In the genomic region with DNA sequence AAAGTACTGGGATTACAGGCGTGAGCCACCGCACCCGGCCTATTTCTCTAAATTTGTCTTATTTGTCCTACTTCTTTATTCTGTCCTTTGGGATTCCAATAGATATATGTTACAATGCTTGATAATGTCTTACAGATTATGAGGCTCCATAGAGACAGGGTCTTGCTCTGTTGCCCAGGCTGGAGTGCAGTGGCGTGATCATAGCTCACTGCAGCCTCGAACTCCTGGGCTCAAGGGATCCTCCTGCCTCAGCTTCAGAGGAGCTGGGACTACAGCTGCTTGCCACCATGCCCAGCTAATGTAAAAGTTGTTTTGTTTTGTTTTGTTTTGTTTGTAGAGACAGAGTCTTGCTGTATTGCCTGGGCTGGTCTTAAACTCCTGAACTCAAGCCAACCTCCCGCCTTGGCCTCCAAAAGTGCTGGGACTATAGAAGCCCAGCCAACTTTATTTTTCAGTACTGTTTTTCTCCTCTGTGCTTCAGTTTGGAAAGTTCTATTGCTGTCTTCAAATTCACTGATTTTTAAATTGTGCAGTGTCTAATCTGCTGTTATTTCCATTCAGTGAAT, we compare ENCODE assay signal across 21 cellular contexts.
"Had no signal": no experiment of that assay in that cellular context is flagged by ENCODE, and none has a peak within 500 bp of the region (broad histone marks: within the 10 kb centered on the region; RNA-seq: fewer than 3 reads in every experiment).

No MANE protein-coding gene starts in this region.

- H3K9me3 Mint-ChIP-seq: activated CD4-positive, alpha-beta memory T cell treated with anti-CD3 and anti-CD28 coated beads, Interleukin-2, amount 10 ng/mL, durations not matched to agents 7 days and 5 days; activated naive CD4-positive, alpha-beta T cell treated with anti-CD3 and anti-CD28 coated beads, Interleukin-2, amount 50 U/mL, for 72 hours; brain had no signal

- H3K27ac Mint-ChIP-seq: activated CD4-positive, alpha-beta memory T cell treated with anti-CD3 and anti-CD28 coated beads, Interleukin-2, amount 10 ng/mL, durations not matched to agents 7 days and 5 days; activated CD4-positive, alpha-beta T cell treated with anti-CD3 and anti-CD28 coated beads for 36 hours; activated naive CD4-positive, alpha-beta T cell treated with anti-CD3 and anti-CD28 coated beads, Interleukin-2, amount 50 U/mL, for 72 hours had no signal

- DNase-seq: activated CD4-positive, alpha-beta memory T cell treated with anti-CD3 and anti-CD28 coated beads, Interleukin-2, amount 10 ng/mL, durations not matched to agents 7 days and 5 days; activated CD4-positive, alpha-beta T cell treated with anti-CD3 and anti-CD28 coated beads for 36 hours; activated CD4-positive, alpha-beta T cell treated with anti-CD3 and anti-CD28 coated beads, Interleukin-2, amount 50 U/mL, for 1 hour; amygdala; Karpas-422; MM.1S; NCI-H1105 treated with DMSO at 0.1 percent for 48 hours; NCI-H1436 treated with DMSO at 0.1 percent for 48 hours; NCI-H187; NCI-H2081; NCI-H510A treated with DMSO at 0.1 percent for 48 hours; NCI-H69; NK-92 treated with Interleukin-12 subunit alpha and Interleukin-12 subunit beta, amount 100 ng/mL, for 24 hours; PC-9; SJCRH30; SK-N-SH; T-helper 1 cell had no signal

- FAIRE-seq: astrocyte had no signal

- H3K9ac ChIP-seq: SK-N-SH had no signal

- H3K36me3 Mint-ChIP-seq: activated naive CD4-positive, alpha-beta T cell treated with anti-CD3 and anti-CD28 coated beads, Interleukin-2, amount 50 U/mL, for 72 hours had no signal

- H3K4me2 ChIP-seq: PC-9, SK-N-SH had no signal

- H3K36me3 ChIP-seq: SJCRH30 had no signal

- H2AFZ ChIP-seq: PC-9 had no signal

- H3K27me3 Mint-ChIP-seq: activated CD4-positive, alpha-beta memory T cell treated with anti-CD3 and anti-CD28 coated beads, Interleukin-2, amount 10 ng/mL, durations not matched to agents 7 days and 5 days; activated CD4-positive, alpha-beta T cell treated with anti-CD3 and anti-CD28 coated beads for 36 hours had no signal

- H3K27me3 ChIP-seq: SJCRH30 had no signal

- H3K4me3 Mint-ChIP-seq: activated CD4-positive, alpha-beta memory T cell treated with anti-CD3 and anti-CD28 coated beads, Interleukin-2, amount 10 ng/mL, durations not matched to agents 7 days and 5 days; activated CD4-positive, alpha-beta T cell treated with anti-CD3 and anti-CD28 coated beads for 36 hours had no signal

- ATAC-seq: activated CD4-positive, alpha-beta T cell treated with anti-CD3 and anti-CD28 coated beads for 36 hours; activated naive CD4-positive, alpha-beta T cell treated with anti-CD3 and anti-CD28 coated beads, Interleukin-2, amount 50 U/mL, for 72 hours had no signal

- H3K4me3 ChIP-seq: PC-9, SJCRH30 had no signal

- H3K27ac ChIP-seq: PC-9, SJCRH30, VCaP had no signal

- H3K9me3 ChIP-seq: SJCRH30, SK-N-SH had no signal
